14 cellular contexts compared by ENCODE assay signal in the genomic region with DNA sequence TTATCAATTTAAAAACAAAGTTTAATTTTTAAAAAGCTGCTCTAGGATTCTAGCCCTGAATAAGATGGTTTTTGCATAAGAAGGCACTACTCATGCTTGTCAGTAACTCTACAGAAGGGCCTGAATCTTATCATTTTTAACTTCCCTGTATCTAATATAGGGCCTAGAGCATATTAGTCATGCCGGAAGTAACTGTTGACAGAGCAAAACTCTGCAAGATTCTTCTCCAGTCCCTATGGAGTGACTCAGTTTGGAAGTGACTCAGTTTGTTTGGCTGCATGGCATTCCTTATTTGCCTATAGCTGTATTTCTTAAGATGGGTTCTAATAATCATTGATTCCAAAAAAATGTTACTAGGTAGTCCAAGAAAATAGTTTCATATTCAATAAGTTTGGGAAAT.
DNase-seq lines count a peak whose midpoint lies in the region; ATAC-seq, FAIRE-seq and TF ChIP-seq lines count a peak whose summit lies in the region.
"Had no signal": no experiment of that assay in that cellular context is flagged by ENCODE, and none has a peak within 500 bp of the region (broad histone marks: within the 10 kb centered on the region; RNA-seq: fewer than 3 reads in every experiment).

No MANE protein-coding gene starts in this region.

- DNase-seq in Caki2 (ENCODE audit: low read depth), result peak; percentile 35
- peak; percentile 77 for DNase-seq in NCI-H226
- DNase-seq in brain microvascular endothelial cell, result peak; percentile 46
- DNase-seq in kidney, result no peak
- DNase-seq in NCI-H526 treated with DMSO at 0.1 percent for 48 hours (lab: John Stamatoyannopoulos, UW), result no peak
- DNase-seq in NCI-H1092 treated with DMSO at 0.1 percent for 48 hours (lab: John Stamatoyannopoulos, UW), result no peak
- no peak for DNase-seq in occipital lobe (lab: John Stamatoyannopoulos, UW)
- DNase-seq: activated CD4-positive, alpha-beta T cell treated with anti-CD3 and anti-CD28 coated beads, Interleukin-2, amount 10 ng/mL, durations not matched to agents 7 days and 5 days; activated naive CD4-positive, alpha-beta T cell; C1 segment of cervical spinal cord; NCI-H524; sigmoid colon; upper lobe of left lung had no signal

- H3K4me1 ChIP-seq in kidney (ENCODE audit: control insufficient read depth in 1 of 2, insufficient read depth in 1 of 2, low read depth in 1 of 2, low read length in 2 of 2), result no peaks in the 10 kb centered on the region
- H3K4me1 ChIP-seq: sigmoid colon, upper lobe of left lung had no signal

- in situ Hi-C loops in Caki2 (cut with HindIII; ENCODE audit: low pct_unique_long_range_greater_than_20kb, low sequenced_read_pairs), result no loop called here
- in situ Hi-C loops in brain microvascular endothelial cell (cut with HindIII; ENCODE audit: low pct_ligation_motif_present, low sequenced_read_pairs), result no loop called here

- no peak overlapping the region for H3K9ac ChIP-seq in kidney (ENCODE audit: low read length in 2 of 2)

- H3K27ac ChIP-seq in brain microvascular endothelial cell, result no peak overlapping the region
- H3K27ac ChIP-seq in kidney (ENCODE audit: low read depth in 2 of 2, low read length in 2 of 2), result no peak overlapping the region
- H3K27ac ChIP-seq: sigmoid colon, upper lobe of left lung had no signal

- H3K36me3 ChIP-seq in brain microvascular endothelial cell (replicated peaks) (no peaks in the 10 kb centered on the region), kidney (ENCODE audit: control insufficient read depth in 1 of 2, insufficient read depth in 2 of 2, low read length in 2 of 2) (no peaks in the 10 kb centered on the region)
- H3K36me3 ChIP-seq: sigmoid colon, upper lobe of left lung had no signal

- H3K27me3 ChIP-seq in brain microvascular endothelial cell (replicated peaks), result no peaks in the 10 kb centered on the region
- H3K27me3 ChIP-seq: upper lobe of left lung had no signal

- intact Hi-C loops in kidney (cut with DNase I), result no loop called here

- H3K9me3 ChIP-seq in kidney (ENCODE audit: control insufficient read depth in 1 of 2, low read length in 2 of 2), result no peaks in the 10 kb centered on the region
- H3K9me3 ChIP-seq: sigmoid colon, upper lobe of left lung had no signal

- H3K4me3 ChIP-seq in brain microvascular endothelial cell (ENCODE audit: low read depth, low read length) (no peak overlapping the region), kidney (ENCODE audit: low read length in 2 of 2) (no peak overlapping the region)
- H3K4me3 ChIP-seq: sigmoid colon, upper lobe of left lung had no signal

- no peak for ATAC-seq in HG03520 (IDR thresholded peaks at IDR 0.05; ENCODE audit: unreplicated experiment)

- TF ChIP-seq CTCF in brain microvascular endothelial cell (IDR thresholded peaks at IDR 0.05; ENCODE audit: low read depth, low read length, missing control alignments) (no peak), kidney (IDR thresholded peaks at IDR 0.05; ENCODE audit: borderline replicate concordance, extremely low read depth, insufficient read depth) (no peak)

- FAIRE-seq in kidney (lab: Jason Lieb, UNC), result peak; percentile 32

Comparison
In these comparisons a context has a peak if more than half of its experiments do, and no peak if none do; other contexts are left out.
1. DNase-seq: peak in Caki2 (single experiment), NCI-H226 (single experiment) and brain microvascular endothelial cell (single experiment); none in kidney (single experiment), NCI-H526 treated with DMSO at 0.1 percent for 48 hours (single experiment), NCI-H1092 treated with DMSO at 0.1 percent for 48 hours (single experiment) and occipital lobe (single experiment).